Comparison of ENCODE assay signal across 28 cellular contexts in the genomic region with DNA sequence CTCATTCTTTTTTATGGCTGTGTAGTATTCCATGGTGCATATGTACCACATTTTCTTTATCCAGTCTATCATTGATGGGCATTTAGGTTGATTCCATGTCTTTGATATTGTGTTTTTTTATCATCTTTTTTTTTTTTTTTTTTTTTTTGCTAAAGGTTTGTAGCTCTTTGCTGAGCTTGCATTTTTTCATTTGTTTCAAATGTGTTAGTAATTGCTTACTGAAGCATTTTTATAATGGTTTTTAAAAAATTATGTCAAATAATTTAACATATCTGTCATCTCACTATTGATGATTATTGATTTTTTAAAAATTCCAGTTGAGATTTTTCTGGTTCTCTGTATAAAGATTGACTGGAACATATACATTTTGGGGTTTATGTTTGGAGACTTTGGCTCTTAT.
"Had no signal": no experiment of that assay in that cellular context is flagged by ENCODE, and none has a peak within 500 bp of the region (broad histone marks: within the 10 kb centered on the region; RNA-seq: fewer than 3 reads in every experiment).

No MANE protein-coding gene starts in this region.

- H3K79me2 ChIP-seq: parathyroid adenoma had no signal

- H3K9me3 ChIP-seq: ovary, psoas muscle, suprapubic skin, testis, tibial artery, transverse colon, upper lobe of right lung, uterus had no signal

- H3K36me3 ChIP-seq: neural progenitor cell, ovary, spleen, suprapubic skin, tibial artery, transverse colon, upper lobe of right lung, uterus had no signal

- H3K27me3 ChIP-seq: neural progenitor cell, ovary, spleen, suprapubic skin, testis, tibial artery, transverse colon, upper lobe of right lung, uterus had no signal

- H3K27ac ChIP-seq: neural progenitor cell, ovary, parathyroid adenoma, psoas muscle, skin epidermis, spleen, suprapubic skin, testis, tibial artery, transverse colon, upper lobe of right lung, uterus had no signal

- DNase-seq: natural killer cell; occipital lobe; ovary; posterior cingulate gyrus; psoas muscle; right cardiac atrium; spleen; stimulated activated CD4-positive, alpha-beta T cell treated with anti-CD3 and anti-CD28 coated beads, Interleukin-12 subunit alpha, Interleukin-12 subunit beta, amount 100 ng/mL, for 4 hours; stimulated activated CD4-positive, alpha-beta T cell treated with anti-CD3 and anti-CD28 coated beads, Interleukin-1b, Interleukin-23, amount 100 ng/mL, for 48 hours; stimulated activated CD4-positive, alpha-beta T cell treated with anti-CD3 and anti-CD28 coated beads, Interleukin-4, amount 100 ng/mL, for 1 hour; stimulated activated CD4-positive, alpha-beta T cell treated with anti-CD3 and anti-CD28 coated beads, Interleukin-4, amount 100 ng/mL, for 4 hours; stimulated activated CD8-positive, alpha-beta memory T cell treated with anti-CD3 and anti-CD28 coated beads, Interleukin-4, amount 100 ng/mL, for 48 hours; stimulated activated naive CD4-positive, alpha-beta T cell; stimulated activated naive CD8-positive, alpha-beta T cell treated with anti-CD3 and anti-CD28 coated beads, Interleukin-15, amount 100 ng/mL, for 72 hours; stimulated activated naive CD8-positive, alpha-beta T cell treated with anti-CD3 and anti-CD28 coated beads, Interleukin-15, Interleukin-2, amounts not matched to agents 100 U/mL and 50 U/mL, for 24 hours; substantia nigra; testis; tibial artery; transverse colon; upper lobe of right lung; uterus had no signal

- ATAC-seq: natural killer cell; psoas muscle; right cardiac atrium; sciatic nerve; stimulated activated memory B cell treated with anti-CD40 and anti-IgM and Interleukin-4, amounts not matched to agents 10 μg/mL and 1 μg/mL and 100 μg/mL, for 72 hours; stimulated activated naive CD8-positive, alpha-beta T cell treated with anti-CD3 and anti-CD28 coated beads, Interleukin-15, amount 100 ng/mL, for 72 hours; stimulated activated naive CD8-positive, alpha-beta T cell treated with anti-CD3 and anti-CD28 coated beads, Interleukin-15, Interleukin-2, amounts not matched to agents 100 U/mL and 50 U/mL, for 24 hours; upper lobe of right lung had no signal

- H3K4me3 ChIP-seq: neural progenitor cell, ovary, psoas muscle, skin epidermis, smooth muscle cell, spleen, suprapubic skin, testis, tibial artery, transverse colon, upper lobe of right lung, uterus had no signal

- H3K4me2 ChIP-seq: neural progenitor cell, smooth muscle cell had no signal

- H3K4me1 ChIP-seq: neural progenitor cell, parathyroid adenoma, psoas muscle, spleen, suprapubic skin, testis, tibial artery, transverse colon, upper lobe of right lung, uterus had no signal

- H3K9ac ChIP-seq: neural progenitor cell, parathyroid adenoma had no signal

- H2AFZ ChIP-seq: neural progenitor cell, parathyroid adenoma had no signal
